In genomic region chr11:70435765-70436500, GRCh38 we compare ENCODE assay signal across 17 cellular contexts. TPM values are rescaled to one million over a fixed set of nuclear protein-coding genes. Genes with fewer than 3 reads are reported as not detected.
"Had no signal": no experiment of that assay in that cellular context is flagged by ENCODE, and none has a peak within 500 bp of the region (broad histone marks: within the 10 kb centered on the region; RNA-seq: fewer than 3 reads in every experiment).

No MANE protein-coding gene starts in this region.

- ATAC-seq: esophagus mucosa; gastrocnemius medialis; left colon; naive thymus-derived CD8-positive, alpha-beta T cell had no signal

- H3K9me3 ChIP-seq: gastrocnemius medialis, ovary, sigmoid colon, stomach had no signal

- H3K4me1 ChIP-seq: gastrocnemius medialis, sigmoid colon, stomach had no signal

- FAIRE-seq: endometrium had no signal

- H3K36me3 Mint-ChIP-seq: immature natural killer cell; naive thymus-derived CD8-positive, alpha-beta T cell had no signal

- H3K36me3 ChIP-seq: ovary had no signal

- DNase-seq: effector memory CD4-positive, alpha-beta T cell; gastrocnemius medialis; immature natural killer cell; left colon; nucleus accumbens; ovary; sigmoid colon; stimulated activated naive CD4-positive, alpha-beta T cell; stomach; substantia nigra; trophoblast cell had no signal

- H3K27me3 ChIP-seq: gastrocnemius medialis, ovary, sigmoid colon, stomach had no signal

- H3K4me3 ChIP-seq: gastrocnemius medialis, ovary, sigmoid colon, skin epidermis, stomach had no signal

- H3K4me3 Mint-ChIP-seq: central memory CD8-positive, alpha-beta T cell; immature natural killer cell; naive thymus-derived CD8-positive, alpha-beta T cell; neural crest cell had no signal

- H3K9me3 Mint-ChIP-seq: central memory CD8-positive, alpha-beta T cell; naive thymus-derived CD8-positive, alpha-beta T cell; neural crest cell had no signal

- H3K4me1 Mint-ChIP-seq: central memory CD8-positive, alpha-beta T cell; immature natural killer cell; neural crest cell had no signal

- H3K27ac Mint-ChIP-seq: immature natural killer cell; naive thymus-derived CD8-positive, alpha-beta T cell had no signal

- H3K27ac ChIP-seq: gastrocnemius medialis, ovary, sigmoid colon, skin epidermis, stomach had no signal

RNA-seq across cellular contexts. Expression of gene CTTN, which starts 37.6 kb away (rescaled TPM):
- polyA plus RNA-seq: naive thymus-derived CD8-positive, alpha-beta T cell had no signal
